In genomic region chr18:23528580-23529472, GRCh38 we compare ENCODE assay signal across 10 cellular contexts. TPM values are rescaled to one million over a fixed set of nuclear protein-coding genes. Genes with fewer than 3 reads are reported as not detected.
DNase-seq lines count a peak whose midpoint lies in the region; ATAC-seq, FAIRE-seq and TF ChIP-seq lines count a peak whose summit lies in the region.
"Had no signal": no experiment of that assay in that cellular context is flagged by ENCODE, and none has a peak within 500 bp of the region (broad histone marks: within the 10 kb centered on the region; RNA-seq: fewer than 3 reads in every experiment).

No MANE protein-coding gene starts in this region.

- TF ChIP-seq CTCF in astrocyte (IDR thresholded peaks at IDR 0.05; ENCODE audit: insufficient read depth, low read depth, low read length) = no peak
- no peak for TF ChIP-seq CTCF in left lung (IDR thresholded peaks at IDR 0.05)

- H3K4me2 ChIP-seq in astrocyte (ENCODE audit: low read length) = peak overlapping the region; percentile 43
- H3K4me2 ChIP-seq: KMS-11 had no signal

- H3K27me3 Mint-ChIP-seq in stimulated activated naive CD8-positive, alpha-beta T cell treated with anti-CD3 and anti-CD28 coated beads, Interleukin-15, Interleukin-2, amounts not matched to agents 100 ng/mL and 50 ng/mL, for 24 hours = no peaks in the 10 kb centered on the region
- no peaks in the 10 kb centered on the region for H3K27me3 Mint-ChIP-seq in astrocyte (ENCODE audit: low read depth, unreplicated experiment)

- no peaks in the 10 kb centered on the region for H3K9me3 Mint-ChIP-seq in stimulated activated naive CD8-positive, alpha-beta T cell treated with anti-CD3 and anti-CD28 coated beads, Interleukin-15, Interleukin-2, amounts not matched to agents 100 ng/mL and 50 ng/mL, for 24 hours
- H3K9me3 Mint-ChIP-seq in astrocyte (ENCODE audit: unreplicated experiment) = no peaks in the 10 kb centered on the region
- H3K9me3 Mint-ChIP-seq: T-helper 1 cell treated with Interleukin-12 subunit alpha and Interleukin-12 subunit beta and Interleukin-4 antibody, amounts not matched to agents 30 μg/mL and 1 μg/mL, for 36 hours had no signal

- intact Hi-C loops in left lung (cut with DNase I) (no loop called here), aorta (cut with DNase I) (loop anchor here in 1 of 2 donors (10.0 kb wide), 1 partner anchor 286 kb away; no protein-coding TSS in a partner anchor)

- H3K4me1 ChIP-seq in astrocyte (ENCODE audit: insufficient read depth, low read length) (peaks cover 18% of the 10 kb centered on the region), left lung (peaks cover 0 to 38% of the 10 kb centered on the region in 2 donors), aorta (ENCODE audit: control insufficient read depth in 1 of 2, insufficient read depth in 2 of 2, low read length in 2 of 2) (no peaks in the 10 kb centered on the region)

- no peaks in the 10 kb centered on the region for H3K27me3 ChIP-seq in astrocyte (ENCODE audit: insufficient read depth, low read length)
- no peaks in the 10 kb centered on the region for H3K27me3 ChIP-seq in left lung
- H3K27me3 ChIP-seq in aorta (ENCODE audit: control insufficient read depth in 1 of 2, insufficient read depth in 2 of 2, low read length in 1 of 2) = no peaks in the 10 kb centered on the region

- H3K4me3 Mint-ChIP-seq in stimulated activated naive CD8-positive, alpha-beta T cell treated with anti-CD3 and anti-CD28 coated beads, Interleukin-15, Interleukin-2, amounts not matched to agents 100 ng/mL and 50 ng/mL, for 24 hours = no peak overlapping the region
- H3K4me3 Mint-ChIP-seq in astrocyte (ENCODE audit: unreplicated experiment) = no peak overlapping the region
- H3K4me3 Mint-ChIP-seq: T-helper 1 cell treated with Interleukin-12 subunit alpha and Interleukin-12 subunit beta and Interleukin-4 antibody, amounts not matched to agents 30 μg/mL and 1 μg/mL, for 36 hours had no signal

- H3K9ac ChIP-seq in astrocyte (ENCODE audit: low read length) = no peak overlapping the region
- H3K9ac ChIP-seq: KMS-11 had no signal

- no peaks in the 10 kb centered on the region for H3K79me2 ChIP-seq in astrocyte (ENCODE audit: insufficient read depth, low read length)

- H3K27ac ChIP-seq in astrocyte (ENCODE audit: low read depth, low read length) (no peak overlapping the region), left lung (peak overlapping the region; percentile 24 to 53), aorta (ENCODE audit: low read depth in 1 of 2, low read length in 2 of 2) (no peak overlapping the region)
- H3K27ac ChIP-seq: KMS-11 had no signal

- DNase-seq in stimulated activated naive CD8-positive, alpha-beta T cell treated with anti-CD3 and anti-CD28 coated beads, Interleukin-15, Interleukin-2, amounts not matched to agents 100 U/mL and 50 U/mL, for 24 hours = no peak
- DNase-seq in astrocyte (ENCODE audit: low read depth) = peak; percentile 26
- DNase-seq in left lung = peak in 1 of 2 donors; percentile 75
- DNase-seq in aorta = peak; percentile 68 to 76
- DNase-seq in NCI-H128 (lab: John Stamatoyannopoulos, UW; ENCODE audit: unreplicated experiment) = no peak
- no peak for DNase-seq in stimulated activated CD8-positive, alpha-beta memory T cell treated with anti-CD3 and anti-CD28 coated beads, Interleukin-4, amount 100 ng/mL, for 48 hours

- peaks cover 29% of the 10 kb centered on the region for H4K20me1 ChIP-seq in astrocyte (ENCODE audit: insufficient read depth, low read length)

- ATAC-seq in stimulated activated naive CD8-positive, alpha-beta T cell treated with anti-CD3 and anti-CD28 coated beads, Interleukin-15, Interleukin-2, amounts not matched to agents 100 U/mL and 50 U/mL, for 24 hours = no peak
- ATAC-seq in left lung = peak; percentile 57
- peak; percentile 77 for ATAC-seq in aorta (ENCODE audit: low FRiP score)
- ATAC-seq in GM18498 (IDR thresholded peaks at IDR 0.05; ENCODE audit: unreplicated experiment) = no peak

- peaks cover 18% of the 10 kb centered on the region for H3K4me1 Mint-ChIP-seq in stimulated activated naive CD8-positive, alpha-beta T cell treated with anti-CD3 and anti-CD28 coated beads, Interleukin-15, Interleukin-2, amounts not matched to agents 100 ng/mL and 50 ng/mL, for 24 hours (ENCODE audit: low read depth)
- H3K4me1 Mint-ChIP-seq in astrocyte (ENCODE audit: low read depth, unreplicated experiment) = peaks cover 28% of the 10 kb centered on the region

- WGBS in aorta, 2 donors = 87 to 89% methylated on average over 20 of the region's 20 CpGs

- FAIRE-seq in astrocyte (lab: Jason Lieb, UNC) = no peak

- H3K9me3 ChIP-seq in astrocyte (ENCODE audit: insufficient read depth, low read depth, low read length) (no peaks in the 10 kb centered on the region), left lung (no peaks in the 10 kb centered on the region), aorta (ENCODE audit: control insufficient read depth, low read length) (no peaks in the 10 kb centered on the region)

- peak overlapping the region; percentile 77 for H3K27ac Mint-ChIP-seq in stimulated activated naive CD8-positive, alpha-beta T cell treated with anti-CD3 and anti-CD28 coated beads, Interleukin-15, Interleukin-2, amounts not matched to agents 100 ng/mL and 50 ng/mL, for 24 hours
- H3K27ac Mint-ChIP-seq in astrocyte (ENCODE audit: unreplicated experiment) = peak overlapping the region; percentile 75

- peaks cover 84% of the 10 kb centered on the region for H3K36me3 Mint-ChIP-seq in stimulated activated naive CD8-positive, alpha-beta T cell treated with anti-CD3 and anti-CD28 coated beads, Interleukin-15, Interleukin-2, amounts not matched to agents 100 ng/mL and 50 ng/mL, for 24 hours (ENCODE audit: low read depth)
- H3K36me3 Mint-ChIP-seq in astrocyte (ENCODE audit: low read depth, unreplicated experiment) = peaks cover 27% of the 10 kb centered on the region

- H3K4me3 ChIP-seq in astrocyte (ENCODE audit: insufficient read depth, low read depth, low read length) (no peak overlapping the region), left lung (no peak overlapping the region), aorta (ENCODE audit: low read length in 2 of 2) (no peak overlapping the region)

- H3K36me3 ChIP-seq in astrocyte (ENCODE audit: insufficient read depth, low read length) (peaks cover 62% of the 10 kb centered on the region), left lung (peaks cover 0 to 100% of the 10 kb centered on the region in 2 donors), aorta (ENCODE audit: control insufficient read depth in 1 of 2, insufficient read depth in 2 of 2, low read length in 1 of 2) (peaks cover 21 to 26% of the 10 kb centered on the region in 2 donors)

- no peak overlapping the region for H2AFZ ChIP-seq in astrocyte (ENCODE audit: low read depth, low read length)

RNA-seq across cellular contexts. Expression of gene RMC1, which starts 25.5 kb away (rescaled TPM):
- 25.2 and 28.3 TPM in 2 replicates for total RNA-seq in astrocyte
- total RNA-seq in left lung = 10 to 100 TPM; 37.6 to 37.9 TPM
- 10 to 100 TPM; 22.7 to 33.6 TPM for total RNA-seq in aorta
- 10 to 100 TPM; 20.2 to 42.1 TPM for polyA plus RNA-seq in aorta

RNA-seq across cellular contexts. Expression of gene NPC1, which starts 57.5 kb away (rescaled TPM):
- 36.7 and 42.4 TPM in 2 replicates for total RNA-seq in astrocyte
- total RNA-seq in left lung = 100 to 1,000 TPM; 103 to 138 TPM
- total RNA-seq in aorta = 10 to 100 TPM; 57.6 to 81.0 TPM
- polyA plus RNA-seq in aorta = 10 to 100 TPM; 16.2 to 29.8 TPM

Comparison
In these comparisons a context has a peak if more than half of its experiments do, and no peak if none do; other contexts are left out.
1. ATAC-seq: peak in left lung (single experiment) and aorta (single experiment); none in stimulated activated naive CD8-positive, alpha-beta T cell treated with anti-CD3 and anti-CD28 coated beads, Interleukin-15, Interleukin-2, amounts not matched to agents 100 U/mL and 50 U/mL, for 24 hours (single experiment) and GM18498 (single experiment).
2. DNase-seq: peak in astrocyte (single experiment) and aorta (2 of 2); none in stimulated activated naive CD8-positive, alpha-beta T cell treated with anti-CD3 and anti-CD28 coated beads, Interleukin-15, Interleukin-2, amounts not matched to agents 100 U/mL and 50 U/mL, for 24 hours (single experiment), NCI-H128 (single experiment) and stimulated activated CD8-positive, alpha-beta memory T cell treated with anti-CD3 and anti-CD28 coated beads, Interleukin-4, amount 100 ng/mL, for 48 hours (single experiment).
3. H3K27ac ChIP-seq: peak in left lung (2 of 2); none in astrocyte (single experiment) and aorta (0 of 2).